ENCODE assay signal across 8 cellular contexts in the genomic region with DNA sequence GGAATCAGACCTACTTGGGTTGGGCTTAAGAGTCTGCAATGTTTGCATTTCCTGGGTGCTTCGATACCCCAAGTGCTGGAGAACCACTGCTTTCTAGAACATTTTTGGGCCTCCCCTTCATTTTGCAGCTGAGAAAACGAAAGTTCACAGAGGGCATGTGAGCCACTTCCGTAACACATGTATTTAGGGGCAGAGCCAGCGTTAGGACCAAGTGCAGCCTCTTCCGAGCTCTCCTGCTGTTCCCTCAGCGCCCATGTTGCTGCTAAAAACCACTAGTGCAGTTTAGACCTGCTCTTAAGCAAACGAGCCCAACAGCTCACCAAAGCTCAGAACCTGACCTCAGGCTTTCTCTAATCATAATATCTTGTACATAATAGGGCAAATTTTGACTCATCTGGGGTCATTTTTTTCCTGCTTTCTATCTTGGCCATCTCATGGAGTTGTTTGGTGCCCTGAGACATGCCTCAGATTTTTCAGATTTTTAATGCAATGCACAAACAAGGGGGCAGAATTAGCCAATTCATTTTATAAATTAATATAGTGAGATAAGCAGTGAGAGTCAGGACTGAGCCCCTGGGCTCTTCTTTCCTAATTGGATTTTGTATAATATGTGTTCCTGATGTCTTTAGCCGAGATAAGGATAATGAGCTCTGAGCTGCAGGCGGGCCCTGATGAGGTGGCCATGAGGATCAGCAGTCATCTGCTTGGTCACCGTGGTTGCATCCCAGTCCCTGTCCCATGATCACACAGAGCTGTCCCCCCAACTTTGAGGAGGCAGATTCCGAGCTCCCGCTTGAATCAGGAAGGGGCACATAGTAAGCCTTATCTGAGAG. TPM values are rescaled to one million over a fixed set of nuclear protein-coding genes. Genes with fewer than 3 reads are reported as not detected.
DNase-seq lines count a peak whose midpoint lies in the region; ATAC-seq and TF ChIP-seq lines count a peak whose summit lies in the region.

No MANE protein-coding gene starts in this region.

- CTCF ChIA-PET in AG04450 (lab: Charles Lee): interaction anchor here (0.6 to 1.1 kb wide), 3 partner anchors 10 to 195 kb away, joined by 3 to 6 read pairs (median 3); no protein-coding TSS in a partner anchor

- intact Hi-C loops in CD14-positive monocyte (cut with micrococcal nuclease): no loop called here

- no peaks in the 10 kb centered on the region for H3K79me2 ChIP-seq in Karpas-422 (ENCODE audit: low read length)

- H3K9me2 ChIP-seq in Karpas-422 (replicated peaks; ENCODE audit: insufficient read depth, low read length): no peaks in the 10 kb centered on the region

- H3K27me3 Mint-ChIP-seq in activated T-cell treated with anti-CD3 and anti-CD28 coated beads, Interleukin-2, amount 50 U/mL, for 72 hours (ENCODE audit: low read depth): no peaks in the 10 kb centered on the region
- H3K27me3 Mint-ChIP-seq in CD14-positive monocyte (ENCODE audit: low read depth in 3 of 3): peaks cover 0 to 2% (median 1%) of the 10 kb centered on the region in 3 donors

- no peaks in the 10 kb centered on the region for H4K20me1 ChIP-seq in Karpas-422 (ENCODE audit: insufficient read depth, low read depth, low read length)

- ATAC-seq in activated T-cell treated with anti-CD3 and anti-CD28 coated beads, Interleukin-2, amount 50 U/mL, for 72 hours (replicated peaks in 1 of 2): peak; percentile 67 to 89

- DNase-seq in AG04450 (ENCODE audit: low read depth, low spot score) (no peak), Karpas-422 (peak; percentile 65), hippocampal formation (lab: John Stamatoyannopoulos, UW) (no peak), NCI-H2107 (lab: John Stamatoyannopoulos, UW) (no peak), CD14-positive monocyte (ENCODE audit: low spot score) (no peak), RKO (ENCODE audit: low spot score) (no peak)
- peak in 1 of 2 donors; percentile 39 for DNase-seq in activated T-cell treated with anti-CD3 and anti-CD28 coated beads, Interleukin-2, amount 50 U/mL, for 72 hours

- H3K4me3 ChIP-seq in AG04450 (ENCODE audit: low read depth, low read length) (no peak overlapping the region), Karpas-422 (ENCODE audit: low read length) (no peak overlapping the region; the same call in 1 of the 2 replicates), liver (ENCODE audit: low read depth in 1 of 3, low read length in 3 of 3) (no peak overlapping the region)

- H3K4me2 ChIP-seq in Karpas-422 (ENCODE audit: low read depth, low read length, poor library complexity, severe bottlenecking): peak overlapping the region; percentile 40

- TF ChIP-seq CTCF in AG04450 (IDR thresholded peaks at IDR 0.05; ENCODE audit: low read depth, low read length) (no peak), liver (IDR thresholded peaks at IDR 0.05; ENCODE audit: low read depth, low read length, missing input control) (no peak), CD14-positive monocyte (IDR thresholded peaks at IDR 0.05) (no peak)

- POLR2A ChIA-PET in AG04450 (lab: Yijun Ruan, JAX): interaction anchor here (1.6 to 1.7 kb wide), 2 partner anchors 9 to 13 kb away, joined by 6 to 7 read pairs; partner anchors contain the start of gene BAG3

- H3K36me3 Mint-ChIP-seq in activated T-cell treated with anti-CD3 and anti-CD28 coated beads, Interleukin-2, amount 50 U/mL, for 72 hours (ENCODE audit: insufficient read depth in 2 of 2): peaks cover 0 to 1% of the 10 kb centered on the region in 2 donors
- H3K36me3 Mint-ChIP-seq in CD14-positive monocyte: peaks cover 3 to 5% of the 10 kb centered on the region in 2 donors

- H3K9me3 Mint-ChIP-seq in activated T-cell treated with anti-CD3 and anti-CD28 coated beads, Interleukin-2, amount 50 U/mL, for 72 hours: no peaks in the 10 kb centered on the region
- no peaks in the 10 kb centered on the region for H3K9me3 Mint-ChIP-seq in CD14-positive monocyte

- 68% methylated on average over 12 of the region's 12 CpGs for WGBS in liver

- no peaks in the 10 kb centered on the region for H3K36me3 ChIP-seq in Karpas-422 (ENCODE audit: insufficient read depth, low read length)
- peaks cover 0 to 3% (median under 1%) of the 10 kb centered on the region in 4 donors for H3K36me3 ChIP-seq in liver (ENCODE audit: control insufficient read depth in 4 of 4, insufficient read depth in 3 of 4, low read depth in 1 of 4, low read length in 3 of 4)

- H3K9ac ChIP-seq in Karpas-422 (ENCODE audit: low read length): no peak overlapping the region
- no peak overlapping the region for H3K9ac ChIP-seq in liver (ENCODE audit: low read depth in 1 of 2, low read length in 2 of 2)

- TF ChIP-seq RAD21 in liver (IDR thresholded peaks at IDR 0.05): no peak

- peaks cover 54% of the 10 kb centered on the region for H3K4me1 Mint-ChIP-seq in activated T-cell treated with anti-CD3 and anti-CD28 coated beads, Interleukin-2, amount 50 U/mL, for 72 hours (ENCODE audit: low read depth)
- peaks cover 2% of the 10 kb centered on the region for H3K4me1 Mint-ChIP-seq in CD14-positive monocyte

- H3K9me3 ChIP-seq in AG04450 (ENCODE audit: control insufficient read depth, insufficient read depth, low read length) (peaks cover 4% of the 10 kb centered on the region; the same call in 1 of the 2 replicates), Karpas-422 (ENCODE audit: low read length) (no peaks in the 10 kb centered on the region), liver (ENCODE audit: control insufficient read depth in 4 of 4, low read length in 3 of 4) (no peaks in the 10 kb centered on the region)

- H3K27me3 ChIP-seq in AG04450 (ENCODE audit: control insufficient read depth, insufficient read depth, low read length): no peaks in the 10 kb centered on the region
- no peaks in the 10 kb centered on the region for H3K27me3 ChIP-seq in Karpas-422 (ENCODE audit: low read length)
- no peaks in the 10 kb centered on the region for H3K27me3 ChIP-seq in liver (ENCODE audit: control insufficient read depth in 4 of 4, insufficient read depth in 4 of 4, low read length in 3 of 4)

- H3K4me1 ChIP-seq in Karpas-422 (ENCODE audit: low read length): peaks cover 42% of the 10 kb centered on the region
- H3K4me1 ChIP-seq in liver (ENCODE audit: control insufficient read depth in 4 of 4, insufficient read depth in 4 of 4, low read length in 3 of 4): peaks cover 0 to 13% (median 7%) of the 10 kb centered on the region in 4 donors

- peak overlapping the region; percentile 57 to 83 for H3K4me3 Mint-ChIP-seq in activated T-cell treated with anti-CD3 and anti-CD28 coated beads, Interleukin-2, amount 50 U/mL, for 72 hours
- H3K4me3 Mint-ChIP-seq in CD14-positive monocyte: no peak overlapping the region

- peak overlapping the region; percentile 21 for H3K27ac ChIP-seq in AG04450 (ENCODE audit: low read depth, low read length)
- no peak overlapping the region for H3K27ac ChIP-seq in Karpas-422 (ENCODE audit: low read length)
- peak overlapping the region; percentile 36 to 37 for H3K27ac ChIP-seq in liver (ENCODE audit: low read depth in 1 of 2, low read length in 2 of 2)

- peak overlapping the region; percentile 4; the same call in 1 of the 2 replicates for H2AFZ ChIP-seq in Karpas-422 (ENCODE audit: low read length)

- peak overlapping the region; percentile 90 for H3K27ac Mint-ChIP-seq in activated T-cell treated with anti-CD3 and anti-CD28 coated beads, Interleukin-2, amount 50 U/mL, for 72 hours
- H3K27ac Mint-ChIP-seq in CD14-positive monocyte: no peak overlapping the region

TF ChIP-seq in liver, 16 proteins besides CTCF, POLR2A, EP300 and RAD21 (continues in another document):
- TF ChIP-seq YY1 (IDR thresholded peaks at IDR 0.05) (peak; percentile 21), GABPA (IDR thresholded peaks at IDR 0.05 in 1 of 2, conservative IDR thresholded peaks at IDR 0.05 in 1 of 2) (no peak), HNF4G (IDR thresholded peaks at IDR 0.05) (no peak), RXRA (IDR thresholded peaks at IDR 0.05) (peak; percentile 12 to 23), SP1 (IDR thresholded peaks at IDR 0.05) (no peak), ATF3 (IDR thresholded peaks at IDR 0.05) (no peak)
- TF ChIP-seq, protein P1, sequence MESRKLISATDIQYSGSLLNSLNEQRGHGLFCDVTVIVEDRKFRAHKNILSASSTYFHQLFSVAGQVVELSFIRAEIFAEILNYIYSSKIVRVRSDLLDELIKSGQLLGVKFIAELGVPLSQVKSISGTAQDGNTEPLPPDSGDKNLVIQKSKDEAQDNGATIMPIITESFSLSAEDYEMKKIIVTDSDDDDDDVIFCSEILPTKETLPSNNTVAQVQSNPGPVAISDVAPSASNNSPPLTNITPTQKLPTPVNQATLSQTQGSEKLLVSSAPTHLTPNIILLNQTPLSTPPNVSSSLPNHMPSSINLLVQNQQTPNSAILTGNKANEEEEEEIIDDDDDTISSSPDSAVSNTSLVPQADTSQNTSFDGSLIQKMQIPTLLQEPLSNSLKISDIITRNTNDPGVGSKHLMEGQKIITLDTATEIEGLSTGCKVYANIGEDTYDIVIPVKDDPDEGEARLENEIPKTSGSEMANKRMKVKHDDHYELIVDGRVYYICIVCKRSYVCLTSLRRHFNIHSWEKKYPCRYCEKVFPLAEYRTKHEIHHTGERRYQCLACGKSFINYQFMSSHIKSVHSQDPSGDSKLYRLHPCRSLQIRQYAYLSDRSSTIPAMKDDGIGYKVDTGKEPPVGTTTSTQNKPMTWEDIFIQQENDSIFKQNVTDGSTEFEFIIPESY (IDR thresholded peaks at IDR 0.05): no peak

RNA-seq across cellular contexts. Expression of gene BAG3, which starts 12.9 kb away (rescaled TPM):
- polyA plus RNA-seq in AG04450 (2011; rRNA removed) (12.7 and 20.1 TPM in 2 replicates), liver (10 to 100 TPM in 1 of 2 donors, 1 to 10 TPM in 1; 6.6 to 15.1 TPM), CD14-positive monocyte (1 to 10 TPM; 1.0 to 2.8 TPM)
- polyA minus RNA-seq in AG04450 (2011; rRNA and poly(A)+ RNA removed): 12.1 and 15.8 TPM in 2 replicates
- 0.97 and 1.4 TPM in 2 replicates for total RNA-seq in Karpas-422 (2014; rRNA removed; shearing (Covaris generic); ENCODE audit: low replicate concordance)
- total RNA-seq in activated T-cell treated with anti-CD3 and anti-CD28 coated beads, Interleukin-2, amount 50 U/mL, for 72 hours: 10 to 100 TPM; 16.4 to 22.1 TPM
- total RNA-seq in liver: 1 to 10 TPM; 2.2 to 6.0 TPM

Comparison
In these comparisons a context has a peak if more than half of its experiments do, and no peak if none do; other contexts are left out.
1. H3K4me3 Mint-ChIP-seq: peak in activated T-cell treated with anti-CD3 and anti-CD28 coated beads, Interleukin-2, amount 50 U/mL, for 72 hours (2 of 2); none in CD14-positive monocyte (0 of 2).